16 cellular contexts compared by ENCODE assay signal in genomic region chr20:32773880-32774279, GRCh38. TPM values are rescaled to one million over a fixed set of nuclear protein-coding genes. Genes with fewer than 3 reads are reported as not detected.
DNase-seq lines count a peak whose midpoint lies in the region; ATAC-seq and TF ChIP-seq lines count a peak whose summit lies in the region.
"Had no signal": no experiment of that assay in that cellular context is flagged by ENCODE, and none has a peak within 500 bp of the region (broad histone marks: within the 10 kb centered on the region; RNA-seq: fewer than 3 reads in every experiment).

No MANE protein-coding gene starts in this region.

- no CpG with 5 or more reads among the region's 8 CpGs for WGBS in trophoblast cell (ENCODE audit: extremely low coverage, insufficient coverage, insufficient read length)

- H3K79me1 ChIP-seq in trophoblast cell (ENCODE audit: low read length) = peaks cover 2% of the 10 kb centered on the region

- H4K91ac ChIP-seq in trophoblast cell (ENCODE audit: low read depth, low read length) = no peak overlapping the region

- H3F3A ChIP-seq in GM23338 (replicated peaks; ENCODE audit: low read depth) = peaks cover 97% of the 10 kb centered on the region

- no peak overlapping the region for H3K23ac ChIP-seq in trophoblast cell (ENCODE audit: low read length)

- no peak for DNase-seq in GM23338 (ENCODE audit: low spot score)
- peak; percentile 38 for DNase-seq in chondrocyte (ENCODE audit: low spot score)
- DNase-seq in trophoblast cell = no peak
- DNase-seq in CD4-positive, alpha-beta T cell = no peak
- DNase-seq in RKO (ENCODE audit: low spot score) = no peak
- DNase-seq: ACHN; BE2C; C1 segment of cervical spinal cord; Caco-2; CD4-positive, CD25-positive, alpha-beta regulatory T cell; GOT3; H7 had no signal

- H3K9me3 Mint-ChIP-seq in GM23338 = no peaks in the 10 kb centered on the region
- H3K9me3 Mint-ChIP-seq in chondrocyte (ENCODE audit: low read depth) = no peaks in the 10 kb centered on the region
- H3K9me3 Mint-ChIP-seq in CD4-positive, alpha-beta T cell = no peaks in the 10 kb centered on the region
- H3K9me3 Mint-ChIP-seq: IgD-negative memory B cell had no signal

- H3K4me3 ChIP-seq in GM23338 (peak overlapping the region; percentile 91; the same call in 1 of the 2 replicates), HEK293 (ENCODE audit: low read depth, low read length) (no peak overlapping the region), trophoblast cell (ENCODE audit: low read depth, low read length) (no peak overlapping the region)

- H3K9ac ChIP-seq in trophoblast cell (ENCODE audit: low read length) = no peak overlapping the region

- no peak overlapping the region for H4K12ac ChIP-seq in trophoblast cell (ENCODE audit: low read depth, low read length)

- H3K4me2 ChIP-seq in GM23338 = peak overlapping the region; percentile 97
- H3K4me2 ChIP-seq in trophoblast cell (ENCODE audit: low read length) = no peak overlapping the region

- intact Hi-C loops in CD4-positive, alpha-beta T cell (cut with DNase I, micrococcal nuclease) = loop anchor here in 1 of 2 experiments (10.0 kb wide), 1 partner anchor 249 kb away; no protein-coding TSS in a partner anchor

- H2AK5ac ChIP-seq in trophoblast cell (ENCODE audit: low read length) = no peak overlapping the region

- H3K36me3 ChIP-seq in GM23338 (ENCODE audit: insufficient read depth) = peaks cover 93% of the 10 kb centered on the region
- H3K36me3 ChIP-seq in HEK293 (ENCODE audit: control insufficient read depth in 2 of 2, insufficient read depth in 1 of 2, low read length in 2 of 2) = no peaks in the 10 kb centered on the region
- H3K36me3 ChIP-seq in trophoblast cell (ENCODE audit: control insufficient read depth in 1 of 2, insufficient read depth in 2 of 2, low read length in 2 of 2) = peaks cover 0 to 8% of the 10 kb centered on the region in 2 experiments
- H3K36me3 ChIP-seq: BE2C had no signal

- no peak for TF ChIP-seq CTCF in GM23338 (conservative IDR thresholded peaks at IDR 0.05; ENCODE audit: low read depth in 2 of 2)
- no peak for TF ChIP-seq CTCF in HEK293 (tag by site-specific recombination; IDR thresholded peaks at IDR 0.05)
- no peak for TF ChIP-seq CTCF in chondrocyte (IDR thresholded peaks at IDR 0.05)
- no peak for TF ChIP-seq CTCF in CD4-positive, alpha-beta T cell (IDR thresholded peaks at IDR 0.05)

- H4K20me1 ChIP-seq in GM23338 (replicated peaks; ENCODE audit: insufficient read depth) = peaks cover 99% of the 10 kb centered on the region

- CTCF ChIA-PET in HEK293 (lab: Yijun Ruan, JAX) = interaction anchor here (0.6 to 1.0 kb wide), 2 partner anchors 10 to 100 kb away, joined by 4 to 13 read pairs; partner anchors contain the start of gene C20orf203
- CTCF ChIA-PET in CD4-positive, alpha-beta T cell (lab: Charles Lee) = no interaction called here

- POLR2A ChIA-PET in HEK293 (lab: Yijun Ruan, JAX) = interaction anchor here (0.7 kb wide), 1 partner anchor 9 kb away, joined by 7 read pairs; no protein-coding TSS in a partner anchor
- POLR2A ChIA-PET in CD4-positive, alpha-beta T cell (lab: Charles Lee) = no interaction called here

- H3K36me3 Mint-ChIP-seq in GM23338 (ENCODE audit: low read depth) (peaks cover 99% of the 10 kb centered on the region), chondrocyte (ENCODE audit: low read depth) (no peaks in the 10 kb centered on the region)
- H3K36me3 Mint-ChIP-seq in CD4-positive, alpha-beta T cell (ENCODE audit: low read depth) = no peaks in the 10 kb centered on the region
- H3K36me3 Mint-ChIP-seq: CD4-positive, CD25-positive, alpha-beta regulatory T cell; IgD-negative memory B cell had no signal

- no peak overlapping the region for H3K18ac ChIP-seq in trophoblast cell (ENCODE audit: low read length)

- H3K4me1 ChIP-seq in GM23338 (ENCODE audit: insufficient read depth) (peaks cover 100% of the 10 kb centered on the region), HEK293 (ENCODE audit: control insufficient read depth, insufficient read depth, low read length) (peaks cover 3% of the 10 kb centered on the region; the same call in 1 of the 2 replicates), trophoblast cell (ENCODE audit: control insufficient read depth in 1 of 2, insufficient read depth in 2 of 2, low read length in 2 of 2) (peaks cover 7 to 14% of the 10 kb centered on the region in 2 experiments)

- ATAC-seq in GM23338 (no peak), GM19397 (IDR thresholded peaks at IDR 0.05; ENCODE audit: unreplicated experiment) (no peak)
- no peak for ATAC-seq in CD4-positive, alpha-beta T cell (ENCODE audit: poor library complexity)
- ATAC-seq: HepG2 had no signal

- H2AFZ ChIP-seq in GM23338 = no peak overlapping the region
- no peak overlapping the region for H2AFZ ChIP-seq in trophoblast cell (ENCODE audit: insufficient read depth, low read length, poor library complexity)

- H3K4me1 Mint-ChIP-seq in GM23338 (peaks cover 89% of the 10 kb centered on the region), chondrocyte (ENCODE audit: low read depth) (peaks cover 37% of the 10 kb centered on the region)
- peaks cover 24% of the 10 kb centered on the region for H3K4me1 Mint-ChIP-seq in CD4-positive, alpha-beta T cell (ENCODE audit: low read depth)

- H2BK5ac ChIP-seq in trophoblast cell (ENCODE audit: low read depth, low read length, poor library complexity) = no peak overlapping the region

- no peaks in the 10 kb centered on the region for H3K27me3 ChIP-seq in GM23338 (ENCODE audit: insufficient read depth)
- no peaks in the 10 kb centered on the region for H3K27me3 ChIP-seq in trophoblast cell (ENCODE audit: insufficient read depth, low read length)
- no peaks in the 10 kb centered on the region for H3K27me3 ChIP-seq in CD4-positive, alpha-beta T cell (ENCODE audit: control insufficient read depth, insufficient read depth, low read length)
- H3K27me3 ChIP-seq: BE2C had no signal

- H3K27ac ChIP-seq in GM23338 (ENCODE audit: low read depth) (peak overlapping the region; percentile 88), HEK293 (ENCODE audit: extremely low read depth, low read depth, low read length) (no peak overlapping the region), trophoblast cell (ENCODE audit: low read depth, low read length) (no peak overlapping the region)
- H3K27ac ChIP-seq in CD4-positive, alpha-beta T cell (ENCODE audit: low read depth, low read length) = no peak overlapping the region

- peaks cover 100% of the 10 kb centered on the region for H3K79me2 ChIP-seq in GM23338 (replicated peaks; ENCODE audit: insufficient read depth)
- peaks cover 12% of the 10 kb centered on the region for H3K79me2 ChIP-seq in trophoblast cell (ENCODE audit: control insufficient read depth, insufficient read depth, low read length, poor library complexity)

- H3K9me3 ChIP-seq in HEK293 (ENCODE audit: control insufficient read depth, insufficient read depth, low read depth, low read length) (no peaks in the 10 kb centered on the region), trophoblast cell (ENCODE audit: insufficient read depth, low read depth, low read length) (no peaks in the 10 kb centered on the region)
- H3K9me3 ChIP-seq in CD4-positive, alpha-beta T cell (ENCODE audit: control insufficient read depth, low read length) = no peaks in the 10 kb centered on the region
- H3K9me3 ChIP-seq: BE2C, Caco-2 had no signal

- H3K27ac Mint-ChIP-seq in GM23338 = peak overlapping the region; percentile 61
- no peak overlapping the region for H3K27ac Mint-ChIP-seq in chondrocyte (ENCODE audit: unreplicated experiment)
- H3K27ac Mint-ChIP-seq in CD4-positive, alpha-beta T cell = no peak overlapping the region
- H3K27ac Mint-ChIP-seq: IgD-negative memory B cell had no signal

- H4K8ac ChIP-seq in trophoblast cell (ENCODE audit: low read depth, low read length) = no peak overlapping the region

- H3K9me2 ChIP-seq in GM23338 (ENCODE audit: insufficient read depth) = no peaks in the 10 kb centered on the region

- H2BK12ac ChIP-seq in trophoblast cell (ENCODE audit: low read length) = no peak overlapping the region

- no peak overlapping the region for H2BK120ac ChIP-seq in trophoblast cell (ENCODE audit: insufficient read depth, low read length, poor library complexity)

- peaks cover 43% of the 10 kb centered on the region for H3K27me3 Mint-ChIP-seq in GM23338 (ENCODE audit: insufficient read depth, low read depth, poor library complexity)
- no peaks in the 10 kb centered on the region for H3K27me3 Mint-ChIP-seq in chondrocyte (ENCODE audit: low read depth)
- H3K27me3 Mint-ChIP-seq in CD4-positive, alpha-beta T cell = no peaks in the 10 kb centered on the region
- H3K27me3 Mint-ChIP-seq: IgD-negative memory B cell had no signal

- H3K4me3 Mint-ChIP-seq in GM23338 (peak overlapping the region; percentile 46), chondrocyte (ENCODE audit: unreplicated experiment) (no peak overlapping the region)
- H3K4me3 Mint-ChIP-seq in CD4-positive, alpha-beta T cell = no peak overlapping the region
- H3K4me3 Mint-ChIP-seq: CD4-positive, CD25-positive, alpha-beta regulatory T cell; IgD-negative memory B cell had no signal

- no peak overlapping the region for H3K14ac ChIP-seq in trophoblast cell (ENCODE audit: low read length)

- peak overlapping the region; percentile 55 for H3K4ac ChIP-seq in trophoblast cell (ENCODE audit: low read depth, low read length)

TF ChIP-seq in GM23338, 12 proteins besides CTCF, POLR2A, EP300 and RAD21 (continues in another document):
- TF ChIP-seq STAT1 (IDR thresholded peaks at IDR 0.05; ENCODE audit: unreplicated experiment) (no peak), POLR2AphosphoS5 (IDR thresholded peaks at IDR 0.05; ENCODE audit: low read depth) (no peak; the same call in none of the 2 replicates), JUNB (IDR thresholded peaks at IDR 0.05; ENCODE audit: unreplicated experiment) (no peak)

TF ChIP-seq in HEK293, 187 proteins besides CTCF, POLR2A, EP300 and RAD21:
- TF ChIP-seq YY1 (tag by site-specific recombination; IDR thresholded peaks at IDR 0.05) = no peak
- peak; percentile 61 for TF ChIP-seq ZNF600 (tag by site-specific recombination; IDR thresholded peaks at IDR 0.05)
- TF ChIP-seq ZNF211 (tag by site-specific recombination; IDR thresholded peaks at IDR 0.05; ENCODE audit: low read depth) = no peak
- no peak for TF ChIP-seq ZNF221 (tag by site-specific recombination; IDR thresholded peaks at IDR 0.05; ENCODE audit: borderline replicate concordance)

RNA-seq across cellular contexts. Expression of gene DNMT3B, which starts 11.7 kb away (rescaled TPM):
- total RNA-seq in GM23338 (2014; rRNA removed; shearing (Covaris generic)) = 2,222 and 2,281 TPM in 2 replicates
- 711 and 726 TPM in 2 replicates for polyA plus RNA-seq in GM23338 (2016; fragmentation: Nextera tagmentation; extraction: Ambion mirVana)
- total RNA-seq in chondrocyte = 2.0 to 4.8 TPM (median 4.7 TPM) in 3 replicates
- polyA plus RNA-seq in trophoblast cell (2013) = 35.7 and 37.2 TPM in 2 replicates
- under 1 TPM; 0.28 to 0.33 TPM for total RNA-seq in CD4-positive, alpha-beta T cell
- polyA plus RNA-seq: IgD-negative memory B cell had no signal

RNA-seq across cellular contexts. Expression of gene COMMD7, which starts 30.6 kb away (rescaled TPM):
- 84.7 and 86.4 TPM in 2 replicates for total RNA-seq in GM23338 (2014; rRNA removed; shearing (Covaris generic))
- 67.3 and 70.4 TPM in 2 replicates for polyA plus RNA-seq in GM23338 (2016; fragmentation: Nextera tagmentation; extraction: Ambion mirVana)
- 34.4 to 83.2 TPM (median 82.9 TPM) in 3 replicates for total RNA-seq in chondrocyte
- 53.0 and 54.0 TPM in 2 replicates for polyA plus RNA-seq in trophoblast cell (2013)
- total RNA-seq in CD4-positive, alpha-beta T cell = 10 to 100 TPM; 30.3 to 30.4 TPM

RNA-seq across cellular contexts. Expression of gene MAPRE1, which starts 45.9 kb away (rescaled TPM):
- 152 and 177 TPM in 2 replicates for total RNA-seq in GM23338 (2014; rRNA removed; shearing (Covaris generic))
- 61.2 and 69.3 TPM in 2 replicates for polyA plus RNA-seq in GM23338 (2016; fragmentation: Nextera tagmentation; extraction: Ambion mirVana)
- 121 to 177 TPM (median 176 TPM) in 3 replicates for total RNA-seq in chondrocyte
- 107 and 109 TPM in 2 replicates for polyA plus RNA-seq in trophoblast cell (2013)
- 100 to 1,000 TPM; 130 TPM for total RNA-seq in CD4-positive, alpha-beta T cell

Comparison
In these comparisons a context has a peak if more than half of its experiments do, and no peak if none do; other contexts are left out.
1. RNA of gene DNMT3B, which starts 11.7 kb away (total RNA-seq): 2,222 to 2,281 TPM in GM23338; 2.0 to 4.8 TPM in chondrocyte and 0.28 to 0.33 TPM in CD4-positive, alpha-beta T cell; every median in the first group is over 100 times any median in the second.